11 cellular contexts compared by ENCODE assay signal in the genomic region with DNA sequence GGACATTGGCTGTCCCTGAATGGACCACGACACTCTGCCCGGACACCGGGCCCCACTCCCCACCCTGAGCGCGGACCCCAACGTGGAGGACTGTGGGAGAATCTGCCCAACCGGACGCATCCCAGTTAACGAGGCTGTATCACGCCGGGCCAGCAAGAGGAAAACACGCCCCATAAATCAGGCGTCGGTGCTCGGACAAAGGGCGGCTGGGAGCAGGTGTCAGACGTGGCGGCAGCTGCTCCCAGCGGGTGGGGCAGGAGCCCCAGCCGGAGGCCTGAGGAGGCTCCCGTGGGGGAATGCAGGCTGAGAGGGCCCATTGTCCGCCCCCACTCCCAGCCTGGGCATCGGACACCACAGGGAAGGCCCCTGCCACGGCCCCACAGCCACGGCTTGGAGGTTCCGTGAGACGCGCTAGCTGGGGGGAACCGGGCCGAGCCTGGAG. TPM values are rescaled to one million over a fixed set of nuclear protein-coding genes. Genes with fewer than 3 reads are reported as not detected.
DNase-seq lines count a peak whose midpoint lies in the region; ATAC-seq lines count a peak whose summit lies in the region.
"Had no signal": no experiment of that assay in that cellular context is flagged by ENCODE, and none has a peak within 500 bp of the region (broad histone marks: within the 10 kb centered on the region; RNA-seq: fewer than 3 reads in every experiment).

No MANE protein-coding gene starts in this region.

- peak overlapping the region; percentile 83 for H3K27ac ChIP-seq in temporal lobe (ENCODE audit: low read depth, low read length)
- H3K27ac ChIP-seq: 22Rv1, SK-N-MC had no signal

- peak; percentile 77 for DNase-seq in DMS 273 (lab: John Stamatoyannopoulos, UW; ENCODE audit: unreplicated experiment)
- no peak for DNase-seq in DMS 273 treated with DMSO at 0.1 percent for 48 hours (lab: John Stamatoyannopoulos, UW)
- DNase-seq in SW480 (ENCODE audit: low spot score): peak; percentile 94
- peak; percentile 36 to 63 for DNase-seq in lung microvascular endothelial cell (ENCODE audit: low read depth in 2 of 2)
- DNase-seq in NCI-H1930 (lab: John Stamatoyannopoulos, UW): no peak
- DNase-seq in dedifferentiated amniotic fluid mesenchymal stem cell (ENCODE audit: extremely low spot score): no peak
- DNase-seq: H9 had no signal

- ATAC-seq in GM21825 (IDR thresholded peaks at IDR 0.05; ENCODE audit: unreplicated experiment): no peak

RNA-seq across cellular contexts. Expression of gene NOTCH1, which starts 19.2 kb away (rescaled TPM):
- total RNA-seq in lung microvascular endothelial cell (75.2 and 76.9 TPM in 2 replicates), temporal lobe (29.0 TPM)

RNA-seq across cellular contexts. Expression of gene SEC16A, which starts 43.8 kb away (rescaled TPM):
- total RNA-seq in lung microvascular endothelial cell (12.4 and 14.3 TPM in 2 replicates), temporal lobe (20.7 TPM)

Comparison
In these comparisons a context has a peak if more than half of its experiments do, and no peak if none do; other contexts are left out.
1. DNase-seq: peak in DMS 273 (single experiment), SW480 (single experiment) and lung microvascular endothelial cell (2 of 2); none in DMS 273 treated with DMSO at 0.1 percent for 48 hours (single experiment), NCI-H1930 (0 of 2) and dedifferentiated amniotic fluid mesenchymal stem cell (single experiment).